8 cellular contexts compared by ENCODE assay signal in the genomic region with DNA sequence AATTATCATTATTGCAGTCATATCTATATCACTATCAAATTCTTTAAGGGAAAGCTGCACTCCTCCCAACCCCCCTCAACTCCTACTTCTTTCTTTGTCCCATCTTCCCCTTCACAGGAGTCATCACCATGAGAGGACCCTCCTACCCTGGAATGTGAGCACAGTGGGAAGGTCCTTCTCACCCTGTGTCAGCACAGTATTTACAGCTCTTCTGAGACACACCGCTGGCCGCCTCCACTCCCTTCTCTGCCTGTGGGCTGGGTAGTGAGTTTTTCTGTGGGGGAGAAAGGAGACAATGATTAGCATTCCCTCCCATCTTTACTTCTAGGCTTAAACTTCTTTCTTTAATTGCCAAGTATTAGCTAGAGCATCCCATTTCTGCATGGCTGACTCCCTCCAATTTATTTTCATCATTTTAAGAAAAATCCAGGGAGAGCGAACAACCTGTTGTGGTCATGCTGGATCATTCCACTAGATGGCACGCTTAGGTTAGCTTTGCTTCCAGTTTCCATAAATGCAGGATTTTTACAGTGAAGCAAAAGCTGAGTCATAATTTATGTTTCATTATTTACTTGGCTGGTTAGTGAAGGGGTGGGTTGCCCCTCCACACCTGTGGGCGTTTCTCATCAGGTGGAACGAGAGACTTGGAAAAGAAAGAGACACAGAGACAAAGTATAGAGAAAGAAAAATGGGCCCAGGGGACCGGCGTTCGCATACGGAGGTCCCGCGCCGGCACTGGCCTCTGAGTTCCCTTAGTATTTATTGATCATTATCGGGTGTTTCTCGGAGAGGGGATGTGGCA.
DNase-seq lines count a peak whose midpoint lies in the region; TF ChIP-seq lines count a peak whose summit lies in the region.

No MANE protein-coding gene starts in this region.

- in situ Hi-C loops in SK-MEL-5 (cut with HindIII; ENCODE audit: low pct_unique_long_range_greater_than_20kb, low sequenced_read_pairs), result no loop called here

- no peak overlapping the region for H3K4me3 ChIP-seq in Jurkat, Clone E6-1 (ENCODE audit: low read length)
- peak overlapping the region; percentile 49 for H3K4me3 ChIP-seq in choroid plexus epithelial cell (ENCODE audit: low read depth, low read length)

- peak; percentile 3 to 6 for DNase-seq in activated CD4-positive, alpha-beta T cell treated with anti-CD3 and anti-CD28 coated beads for 24 hours (ENCODE audit: low read depth in 2 of 2)
- no peak for DNase-seq in activated CD4-positive, alpha-beta T cell treated with anti-CD3 and anti-CD28 coated beads for 1 hour
- DNase-seq in H4 (ENCODE audit: low spot score), result peak; percentile 72
- peak; percentile 60 for DNase-seq in Jurkat, Clone E6-1 (ENCODE audit: low read depth, low spot score)
- peak; percentile 69 for DNase-seq in SK-MEL-5 (ENCODE audit: low read depth, low spot score)
- DNase-seq in choroid plexus epithelial cell (ENCODE audit: low read depth), result peak; percentile 85
- peak; percentile 74 for DNase-seq in kidney glomerular epithelial cell (lab: John Stamatoyannopoulos, UW)
- DNase-seq in stimulated activated CD4-positive, alpha-beta T cell treated with anti-CD3 and anti-CD28 coated beads, Interleukin-1b, Interleukin-23, amount 100 ng/mL, for 48 hours, result peak; percentile 5

- TF ChIP-seq CTCF in choroid plexus epithelial cell (conservative IDR thresholded peaks at IDR 0.05; ENCODE audit: low read depth, low read length), result peak; percentile 88
